1 cellular context compared by ENCODE assay signal in the genomic region with DNA sequence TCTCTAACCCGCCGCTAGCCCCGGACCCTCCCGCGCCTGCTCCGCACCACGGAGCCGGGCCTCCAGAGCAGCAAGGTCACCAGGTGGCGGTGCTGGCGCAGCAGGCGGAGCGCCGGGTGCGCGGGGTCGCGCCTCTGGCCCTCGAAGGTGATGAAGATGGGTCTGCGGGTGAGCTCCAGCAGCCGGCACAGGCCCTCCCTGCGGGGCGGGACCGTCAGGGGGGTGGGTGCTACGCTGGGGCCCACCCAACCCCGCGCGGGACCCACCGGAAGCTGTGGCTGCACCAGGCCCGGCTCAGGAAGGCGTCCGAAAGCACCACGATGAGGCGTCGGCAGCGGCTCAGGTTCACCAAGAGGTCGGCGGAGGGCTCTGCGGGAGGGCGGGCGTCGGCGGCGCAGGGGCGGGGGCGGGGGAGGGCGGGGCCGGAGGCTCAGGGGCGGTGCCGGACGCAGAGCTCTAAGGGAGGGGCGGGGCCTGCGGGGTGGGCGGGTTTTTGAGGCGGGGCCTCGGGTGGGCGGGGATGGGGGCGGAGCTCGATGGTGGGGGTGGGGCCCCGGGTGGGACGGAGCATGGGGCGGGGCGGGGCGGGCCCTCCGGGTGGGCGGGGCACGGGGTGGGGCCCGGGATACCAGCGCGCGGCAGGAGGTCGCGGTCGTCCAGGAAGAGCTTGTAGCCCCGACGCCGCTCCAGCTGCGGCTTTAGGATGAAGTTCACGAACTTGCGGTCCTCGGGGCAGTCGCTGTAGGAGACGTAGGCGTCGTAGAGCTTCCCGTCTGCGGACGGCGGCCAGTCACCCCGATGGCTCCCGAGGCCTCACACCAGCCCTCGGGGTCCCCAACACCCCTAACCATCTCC.
TF ChIP-seq lines count a peak whose summit lies in the region.

No MANE protein-coding gene starts in this region.

TF ChIP-seq in K562, 482 proteins besides CTCF, POLR2A, EP300 and RAD21 (continued from another document and continues in another):
- TF ChIP-seq ZNF175 (CRISPR knock-in tag; IDR thresholded peaks at IDR 0.05; ENCODE audit: low read depth) (no peak), HDGF (IDR thresholded peaks at IDR 0.05) (peak; percentile 64; the same call in 1 of the 2 replicates), ESRRA (IDR thresholded peaks at IDR 0.05; ENCODE audit: borderline replicate concordance, low read depth) (peak; percentile 87), ZNF592 (IDR thresholded peaks at IDR 0.05) (peak; percentile 41; the same call in 1 of the 2 replicates), HNRNPL (IDR thresholded peaks at IDR 0.05; ENCODE audit: low read depth, low read length) (peak; percentile 87; the same call in 1 of the 2 replicates), KDM5B (IDR thresholded peaks at IDR 0.05; ENCODE audit: insufficient replicate concordance, low read depth, low read length) (peak; percentile 50), ATF1 (CRISPR knock-in tag; IDR thresholded peaks at IDR 0.05) (no peak), ATF1 (tag; IDR thresholded peaks at IDR 0.05) (peak; percentile 55), CREB1 (IDR thresholded peaks at IDR 0.05) (peak; percentile 57), CREB1 (CRISPR knock-in tag; IDR thresholded peaks at IDR 0.05) (no peak; the same call in 1 of the 2 replicates), ZNF431 (CRISPR knock-in tag; IDR thresholded peaks at IDR 0.05) (no peak), ZNF133 (CRISPR knock-in tag; IDR thresholded peaks at IDR 0.05) (no peak), RNF2 (IDR thresholded peaks at IDR 0.05) (peak; percentile 74), ZNF124 (CRISPR knock-in tag; IDR thresholded peaks at IDR 0.05) (no peak), RBM22 (IDR thresholded peaks at IDR 0.05; ENCODE audit: low read depth, low read length, poor library complexity, severe bottlenecking) (peak; percentile 33), CCNT2 (IDR thresholded peaks at IDR 0.05; ENCODE audit: borderline replicate concordance, extremely low read depth, insufficient read length, low read depth, low read length) (peak; percentile 55), ZNF263 (CRISPR knock-in tag; IDR thresholded peaks at IDR 0.05; ENCODE audit: borderline replicate concordance) (peak; percentile 34; the same call in 1 of the 2 replicates), E2F1 (CRISPR knock-in tag; IDR thresholded peaks at IDR 0.05) (peak; percentile 83; the same call in 1 of the 2 replicates), ZHX1 (conservative IDR thresholded peaks at IDR 0.05; ENCODE audit: low read length) (no peak), HMBOX1 (IDR thresholded peaks at IDR 0.05) (no peak), NEUROD1 (IDR thresholded peaks at IDR 0.05; ENCODE audit: borderline replicate concordance, low read depth, low read length, partially characterized antibody) (peak; percentile 20), NFATC3 (IDR thresholded peaks at IDR 0.05) (no peak), L3MBTL2 (IDR thresholded peaks at IDR 0.05) (peak; percentile 83), FOXP1 (CRISPR knock-in tag; IDR thresholded peaks at IDR 0.05) (peak; percentile 73; the same call in 1 of the 2 replicates), YY1 (IDR thresholded peaks at IDR 0.05; ENCODE audit: borderline replicate concordance in 1 of 3, control insufficient read depth in 1 of 3, extremely low read depth in 1 of 3, insufficient read depth in 3 of 3, insufficient read length in 1 of 3, insufficient replicate concordance in 2 of 3, low read depth in 1 of 3, low read length in 2 of 3) (peak in 2 of 3 experiments; percentile 34 to 43), SAFB (IDR thresholded peaks at IDR 0.05; ENCODE audit: borderline replicate concordance, low read depth, low read length) (peak; percentile 47; the same call in 1 of the 2 replicates)
- TF ChIP-seq, protein P1, sequence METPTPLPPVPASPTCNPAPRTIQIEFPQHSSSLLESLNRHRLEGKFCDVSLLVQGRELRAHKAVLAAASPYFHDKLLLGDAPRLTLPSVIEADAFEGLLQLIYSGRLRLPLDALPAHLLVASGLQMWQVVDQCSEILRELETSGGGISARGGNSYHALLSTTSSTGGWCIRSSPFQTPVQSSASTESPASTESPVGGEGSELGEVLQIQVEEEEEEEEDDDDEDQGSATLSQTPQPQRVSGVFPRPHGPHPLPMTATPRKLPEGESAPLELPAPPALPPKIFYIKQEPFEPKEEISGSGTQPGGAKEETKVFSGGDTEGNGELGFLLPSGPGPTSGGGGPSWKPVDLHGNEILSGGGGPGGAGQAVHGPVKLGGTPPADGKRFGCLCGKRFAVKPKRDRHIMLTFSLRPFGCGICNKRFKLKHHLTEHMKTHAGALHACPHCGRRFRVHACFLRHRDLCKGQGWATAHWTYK (CRISPR knock-in tag; IDR thresholded peaks at IDR 0.05), result 0 out of 2 replicates have a peak, but pooled peaks have one; percentile 54
- TF ChIP-seq, protein P2, sequence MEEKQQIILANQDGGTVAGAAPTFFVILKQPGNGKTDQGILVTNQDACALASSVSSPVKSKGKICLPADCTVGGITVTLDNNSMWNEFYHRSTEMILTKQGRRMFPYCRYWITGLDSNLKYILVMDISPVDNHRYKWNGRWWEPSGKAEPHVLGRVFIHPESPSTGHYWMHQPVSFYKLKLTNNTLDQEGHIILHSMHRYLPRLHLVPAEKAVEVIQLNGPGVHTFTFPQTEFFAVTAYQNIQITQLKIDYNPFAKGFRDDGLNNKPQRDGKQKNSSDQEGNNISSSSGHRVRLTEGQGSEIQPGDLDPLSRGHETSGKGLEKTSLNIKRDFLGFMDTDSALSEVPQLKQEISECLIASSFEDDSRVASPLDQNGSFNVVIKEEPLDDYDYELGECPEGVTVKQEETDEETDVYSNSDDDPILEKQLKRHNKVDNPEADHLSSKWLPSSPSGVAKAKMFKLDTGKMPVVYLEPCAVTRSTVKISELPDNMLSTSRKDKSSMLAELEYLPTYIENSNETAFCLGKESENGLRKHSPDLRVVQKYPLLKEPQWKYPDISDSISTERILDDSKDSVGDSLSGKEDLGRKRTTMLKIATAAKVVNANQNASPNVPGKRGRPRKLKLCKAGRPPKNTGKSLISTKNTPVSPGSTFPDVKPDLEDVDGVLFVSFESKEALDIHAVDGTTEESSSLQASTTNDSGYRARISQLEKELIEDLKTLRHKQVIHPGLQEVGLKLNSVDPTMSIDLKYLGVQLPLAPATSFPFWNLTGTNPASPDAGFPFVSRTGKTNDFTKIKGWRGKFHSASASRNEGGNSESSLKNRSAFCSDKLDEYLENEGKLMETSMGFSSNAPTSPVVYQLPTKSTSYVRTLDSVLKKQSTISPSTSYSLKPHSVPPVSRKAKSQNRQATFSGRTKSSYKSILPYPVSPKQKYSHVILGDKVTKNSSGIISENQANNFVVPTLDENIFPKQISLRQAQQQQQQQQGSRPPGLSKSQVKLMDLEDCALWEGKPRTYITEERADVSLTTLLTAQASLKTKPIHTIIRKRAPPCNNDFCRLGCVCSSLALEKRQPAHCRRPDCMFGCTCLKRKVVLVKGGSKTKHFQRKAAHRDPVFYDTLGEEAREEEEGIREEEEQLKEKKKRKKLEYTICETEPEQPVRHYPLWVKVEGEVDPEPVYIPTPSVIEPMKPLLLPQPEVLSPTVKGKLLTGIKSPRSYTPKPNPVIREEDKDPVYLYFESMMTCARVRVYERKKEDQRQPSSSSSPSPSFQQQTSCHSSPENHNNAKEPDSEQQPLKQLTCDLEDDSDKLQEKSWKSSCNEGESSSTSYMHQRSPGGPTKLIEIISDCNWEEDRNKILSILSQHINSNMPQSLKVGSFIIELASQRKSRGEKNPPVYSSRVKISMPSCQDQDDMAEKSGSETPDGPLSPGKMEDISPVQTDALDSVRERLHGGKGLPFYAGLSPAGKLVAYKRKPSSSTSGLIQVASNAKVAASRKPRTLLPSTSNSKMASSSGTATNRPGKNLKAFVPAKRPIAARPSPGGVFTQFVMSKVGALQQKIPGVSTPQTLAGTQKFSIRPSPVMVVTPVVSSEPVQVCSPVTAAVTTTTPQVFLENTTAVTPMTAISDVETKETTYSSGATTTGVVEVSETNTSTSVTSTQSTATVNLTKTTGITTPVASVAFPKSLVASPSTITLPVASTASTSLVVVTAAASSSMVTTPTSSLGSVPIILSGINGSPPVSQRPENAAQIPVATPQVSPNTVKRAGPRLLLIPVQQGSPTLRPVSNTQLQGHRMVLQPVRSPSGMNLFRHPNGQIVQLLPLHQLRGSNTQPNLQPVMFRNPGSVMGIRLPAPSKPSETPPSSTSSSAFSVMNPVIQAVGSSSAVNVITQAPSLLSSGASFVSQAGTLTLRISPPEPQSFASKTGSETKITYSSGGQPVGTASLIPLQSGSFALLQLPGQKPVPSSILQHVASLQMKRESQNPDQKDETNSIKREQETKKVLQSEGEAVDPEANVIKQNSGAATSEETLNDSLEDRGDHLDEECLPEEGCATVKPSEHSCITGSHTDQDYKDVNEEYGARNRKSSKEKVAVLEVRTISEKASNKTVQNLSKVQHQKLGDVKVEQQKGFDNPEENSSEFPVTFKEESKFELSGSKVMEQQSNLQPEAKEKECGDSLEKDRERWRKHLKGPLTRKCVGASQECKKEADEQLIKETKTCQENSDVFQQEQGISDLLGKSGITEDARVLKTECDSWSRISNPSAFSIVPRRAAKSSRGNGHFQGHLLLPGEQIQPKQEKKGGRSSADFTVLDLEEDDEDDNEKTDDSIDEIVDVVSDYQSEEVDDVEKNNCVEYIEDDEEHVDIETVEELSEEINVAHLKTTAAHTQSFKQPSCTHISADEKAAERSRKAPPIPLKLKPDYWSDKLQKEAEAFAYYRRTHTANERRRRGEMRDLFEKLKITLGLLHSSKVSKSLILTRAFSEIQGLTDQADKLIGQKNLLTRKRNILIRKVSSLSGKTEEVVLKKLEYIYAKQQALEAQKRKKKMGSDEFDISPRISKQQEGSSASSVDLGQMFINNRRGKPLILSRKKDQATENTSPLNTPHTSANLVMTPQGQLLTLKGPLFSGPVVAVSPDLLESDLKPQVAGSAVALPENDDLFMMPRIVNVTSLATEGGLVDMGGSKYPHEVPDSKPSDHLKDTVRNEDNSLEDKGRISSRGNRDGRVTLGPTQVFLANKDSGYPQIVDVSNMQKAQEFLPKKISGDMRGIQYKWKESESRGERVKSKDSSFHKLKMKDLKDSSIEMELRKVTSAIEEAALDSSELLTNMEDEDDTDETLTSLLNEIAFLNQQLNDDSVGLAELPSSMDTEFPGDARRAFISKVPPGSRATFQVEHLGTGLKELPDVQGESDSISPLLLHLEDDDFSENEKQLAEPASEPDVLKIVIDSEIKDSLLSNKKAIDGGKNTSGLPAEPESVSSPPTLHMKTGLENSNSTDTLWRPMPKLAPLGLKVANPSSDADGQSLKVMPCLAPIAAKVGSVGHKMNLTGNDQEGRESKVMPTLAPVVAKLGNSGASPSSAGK (IDR thresholded peaks at IDR 0.05), result peak; percentile 80
